ENCODE assay signal across 37 cellular contexts in the genomic region with DNA sequence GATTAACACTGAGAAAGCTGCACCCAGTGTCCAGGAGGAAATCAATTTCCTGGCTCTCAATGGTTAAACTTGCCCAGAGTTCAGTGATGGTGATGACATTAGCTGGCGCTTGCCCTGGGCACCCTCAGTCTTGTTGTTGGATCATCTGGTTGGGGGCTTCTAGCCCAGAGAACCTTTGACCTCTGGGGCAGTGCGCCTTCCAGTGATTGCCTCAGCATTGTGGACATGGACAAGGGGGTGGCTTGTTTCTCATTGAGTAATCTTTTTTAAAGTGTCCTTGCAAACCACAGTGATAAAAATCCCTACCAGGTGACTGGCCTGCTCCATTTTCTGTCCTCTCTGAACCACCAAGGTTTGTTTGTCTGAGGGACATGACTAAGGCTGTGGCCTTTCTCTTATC.
DNase-seq lines count a peak whose midpoint lies in the region; ATAC-seq, FAIRE-seq and TF ChIP-seq lines count a peak whose summit lies in the region.
"Had no signal": no experiment of that assay in that cellular context is flagged by ENCODE, and none has a peak within 500 bp of the region (broad histone marks: within the 10 kb centered on the region; RNA-seq: fewer than 3 reads in every experiment).

No MANE protein-coding gene starts in this region.

- H3K27ac ChIP-seq in HepG2 (ENCODE audit: extremely low read length, insufficient read depth, low read length) (no peak overlapping the region), liver (ENCODE audit: low read depth in 1 of 2, low read length in 2 of 2) (no peak overlapping the region), SK-N-SH (ENCODE audit: low read depth in 2 of 2, low read length in 1 of 2) (no peak overlapping the region)
- H3K27ac ChIP-seq: 22Rv1; A549; BLaER1; BLaER1 treated with 17β-estradiol and CSF1 and Interleukin-3, amounts not matched to agents 10 nM and 100 nM; C4-2B had no signal

- 0 out of 2 replicates have a peak, but pooled peaks cover 7% of the 10 kb centered on the region for H3K36me3 Mint-ChIP-seq in WTC11
- H3K36me3 Mint-ChIP-seq: CD14-positive monocyte; CD4-positive, CD25-positive, alpha-beta regulatory T cell had no signal

- TF ChIP-seq EP300 in HepG2 (IDR thresholded peaks at IDR 0.05; ENCODE audit: low read depth in 2 of 2, low read length in 2 of 2) (0 out of 4 replicates have a peak, but pooled peaks of 1 of the 2 experiments have one; percentile 12), HepG2 (CRISPR knock-in tag; IDR thresholded peaks at IDR 0.05; ENCODE audit: borderline replicate concordance) (no peak), SK-N-SH (IDR thresholded peaks at IDR 0.05; ENCODE audit: borderline replicate concordance in 1 of 2, low read depth in 1 of 2, low read length in 1 of 2) (no peak)

- H3K27me3 ChIP-seq in HepG2 (ENCODE audit: control insufficient read depth in 1 of 2, insufficient read depth in 2 of 2, low read length in 2 of 2) (no peaks in the 10 kb centered on the region), liver (ENCODE audit: control insufficient read depth in 4 of 4, insufficient read depth in 4 of 4, low read length in 3 of 4) (no peaks in the 10 kb centered on the region), SK-N-SH (ENCODE audit: insufficient read depth) (no peaks in the 10 kb centered on the region)
- H3K27me3 ChIP-seq: BE2C; BLaER1; BLaER1 treated with 17β-estradiol and CSF1 and Interleukin-3, amounts not matched to agents 10 nM and 100 nM had no signal

- in situ Hi-C loops in HepG2 (cut with HindIII; ENCODE audit: extremely low pct_ligation_motif_present, low pct_unique_long_range_greater_than_20kb) = no loop called here

- H4K20me1 ChIP-seq in HepG2 (ENCODE audit: insufficient read depth, low read length) = no peaks in the 10 kb centered on the region
- no peaks in the 10 kb centered on the region for H4K20me1 ChIP-seq in SK-N-SH (ENCODE audit: insufficient read depth)
- H4K20me1 ChIP-seq: BLaER1; BLaER1 treated with 17β-estradiol and CSF1 and Interleukin-3, amounts not matched to agents 10 nM and 100 nM had no signal

- peaks cover 9% of the 10 kb centered on the region; the same call in 1 of the 2 replicates for H3K4me1 ChIP-seq in HepG2 (ENCODE audit: insufficient read depth, low read length)
- no peaks in the 10 kb centered on the region for H3K4me1 ChIP-seq in liver (ENCODE audit: control insufficient read depth in 4 of 4, insufficient read depth in 4 of 4, low read length in 3 of 4)
- no peaks in the 10 kb centered on the region for H3K4me1 ChIP-seq in SK-N-SH (ENCODE audit: control insufficient read depth in 1 of 2, insufficient read depth in 2 of 2, low read depth in 1 of 2, low read length in 1 of 2)
- H3K4me1 ChIP-seq: A549; BE2C; BLaER1; BLaER1 treated with 17β-estradiol and CSF1 and Interleukin-3, amounts not matched to agents 10 nM and 100 nM; Caco-2 had no signal

- H3K9ac ChIP-seq in HepG2 (ENCODE audit: insufficient read depth, low read depth, low read length) (no peak overlapping the region), liver (ENCODE audit: low read depth in 1 of 2, low read length in 2 of 2) (no peak overlapping the region), SK-N-SH (no peak overlapping the region)
- H3K9ac ChIP-seq: BLaER1; BLaER1 treated with 17β-estradiol and CSF1 and Interleukin-3, amounts not matched to agents 10 nM and 100 nM had no signal

- no peak for FAIRE-seq in HepG2 (lab: Jason Lieb, UNC)
- FAIRE-seq: A204.1, A549, D721Med had no signal

- no peak overlapping the region for H3K27ac Mint-ChIP-seq in WTC11
- H3K27ac Mint-ChIP-seq: B cell; CD14-positive monocyte; CD4-positive, alpha-beta memory T cell; CD4-positive, alpha-beta T cell; CD4-positive, CD25-positive, alpha-beta regulatory T cell; CD8-positive, alpha-beta memory T cell; CD8-positive, alpha-beta T cell had no signal

- POLR2A ChIA-PET in WTC11 (lab: Charles Lee) = no interaction called here
- POLR2A ChIA-PET in HepG2 (lab: Yijun Ruan, JAX) = no interaction called here
- POLR2A ChIA-PET in SK-N-SH (lab: Yijun Ruan, JAX) = no interaction called here

- DNase-seq in WTC11 (ENCODE audit: low spot score) = no peak
- DNase-seq in left lobe of liver (ENCODE audit: low spot score) = peak; percentile 46
- DNase-seq in HepG2 (ENCODE audit: low spot score) = peak; percentile 41
- DNase-seq in NCI-H146 (lab: John Stamatoyannopoulos, UW) = no peak
- DNase-seq in NOMO-1 (lab: John Stamatoyannopoulos, UW; ENCODE audit: unreplicated experiment in 2 of 2) = no peak
- no peak for DNase-seq in SK-N-SH
- DNase-seq: 8988T; ACHN; AML-193; BE2C; C1 segment of cervical spinal cord; Caco-2; Calu3; CD4-positive, alpha-beta memory T cell; CD4-positive, alpha-beta T cell; CD4-positive, CD25-positive, alpha-beta regulatory T cell; CD8-positive, alpha-beta memory T cell; CD8-positive, alpha-beta T cell; COR-L47; DMS 273 treated with DMSO at 0.1 percent for 48 hours; DMS153; DMS53; DMS79; DMS79 treated with DMSO at 0.1 percent for 48 hours; DND-41; EL had no signal

- H3K4me1 Mint-ChIP-seq in WTC11 = peaks cover 17% of the 10 kb centered on the region
- H3K4me1 Mint-ChIP-seq: B cell, CD14-positive monocyte had no signal

- peaks cover 21% of the 10 kb centered on the region for H3K9me3 Mint-ChIP-seq in WTC11
- H3K9me3 Mint-ChIP-seq: CD8-positive, alpha-beta memory T cell had no signal

- H3K27me3 Mint-ChIP-seq in WTC11 (ENCODE audit: low read depth) = peaks cover 3% of the 10 kb centered on the region; the same call in 1 of the 2 replicates
- H3K27me3 Mint-ChIP-seq: B cell; CD4-positive, alpha-beta memory T cell; CD4-positive, alpha-beta T cell; CD4-positive, CD25-positive, alpha-beta regulatory T cell; CD8-positive, alpha-beta memory T cell had no signal

- no peak for TF ChIP-seq POLR2A in HepG2 (IDR thresholded peaks at IDR 0.05; ENCODE audit: insufficient read depth in 1 of 2, low read depth in 2 of 2, low read length in 2 of 2)

- H3K9me3 ChIP-seq in HepG2 (ENCODE audit: low read length) = no peaks in the 10 kb centered on the region
- no peaks in the 10 kb centered on the region for H3K9me3 ChIP-seq in liver (ENCODE audit: control insufficient read depth in 4 of 4, low read length in 3 of 4)
- H3K9me3 ChIP-seq in SK-N-SH = no peaks in the 10 kb centered on the region
- H3K9me3 ChIP-seq: A549; BE2C; BLaER1; BLaER1 treated with 17β-estradiol and CSF1 and Interleukin-3, amounts not matched to agents 10 nM and 100 nM; Caco-2 had no signal

- H3F3A ChIP-seq in SK-N-SH (replicated peaks; ENCODE audit: insufficient read depth) = no peaks in the 10 kb centered on the region

- no TSS peak for BruUV-seq in HepG2 (replicated peaks; lab: Mats Ljungman, UMichigan)

- WGBS in HepG2 (ENCODE audit: low lambda C conversion rate) = no CpG with 5 or more reads among the region's 2 CpGs
- 37% methylated on average over 2 of the region's 2 CpGs for WGBS in liver
- WGBS in SK-N-SH (ENCODE audit: low lambda C conversion rate) = no CpG with 5 or more reads among the region's 2 CpGs

- TF ChIP-seq CTCF in WTC11 (IDR thresholded peaks at IDR 0.05) (no peak), HepG2 (CRISPR knock-in tag; IDR thresholded peaks at IDR 0.05) (no peak), liver (IDR thresholded peaks at IDR 0.05; ENCODE audit: low read depth, low read length, missing input control) (no peak), SK-N-SH (IDR thresholded peaks at IDR 0.05) (no peak)

- H3K79me2 ChIP-seq in HepG2 (ENCODE audit: insufficient read depth, low read length) = no peaks in the 10 kb centered on the region
- no peaks in the 10 kb centered on the region for H3K79me2 ChIP-seq in SK-N-SH (ENCODE audit: insufficient read depth)

- H3K4me3 Mint-ChIP-seq in WTC11 = no peak overlapping the region
- H3K4me3 Mint-ChIP-seq: B cell; CD14-positive monocyte; CD4-positive, alpha-beta memory T cell; CD4-positive, alpha-beta T cell; CD4-positive, CD25-positive, alpha-beta regulatory T cell; CD8-positive, alpha-beta memory T cell; CD8-positive, alpha-beta T cell had no signal

- ATAC-seq in WTC11 = no peak
- ATAC-seq in left lobe of liver = no peak
- ATAC-seq in HepG2 = no peak
- no peak for ATAC-seq in GM21717 (IDR thresholded peaks at IDR 0.05; ENCODE audit: unreplicated experiment)
- ATAC-seq: A549; CD8-positive, alpha-beta T cell had no signal

- intact Hi-C loops in HepG2 (cut with micrococcal nuclease; ENCODE audit: unreplicated experiment) = no loop called here

- H2AFZ ChIP-seq in HepG2 (ENCODE audit: low read length) = no peak overlapping the region
- H2AFZ ChIP-seq in SK-N-SH (ENCODE audit: low read depth) = no peak overlapping the region

- no peaks in the 10 kb centered on the region for H3K9me2 ChIP-seq in SK-N-SH

- H3K36me3 ChIP-seq in HepG2 (replicated peaks in 1 of 2; ENCODE audit: control insufficient read depth in 1 of 2, insufficient read depth in 2 of 2, low read length in 2 of 2) = no peaks in the 10 kb centered on the region
- no peaks in the 10 kb centered on the region for H3K36me3 ChIP-seq in liver (ENCODE audit: control insufficient read depth in 4 of 4, insufficient read depth in 3 of 4, low read depth in 1 of 4, low read length in 3 of 4)
- H3K36me3 ChIP-seq in SK-N-SH (replicated peaks in 1 of 2; ENCODE audit: control insufficient read depth in 1 of 2, insufficient read depth in 2 of 2, low read length in 1 of 2) = no peaks in the 10 kb centered on the region
- H3K36me3 ChIP-seq: BE2C; BLaER1; BLaER1 treated with 17β-estradiol and CSF1 and Interleukin-3, amounts not matched to agents 10 nM and 100 nM had no signal

- H3K4me2 ChIP-seq in HepG2 (ENCODE audit: low read depth, low read length) (0 out of 2 replicates have a peak overlapping the region, but pooled peaks have one; percentile 12), SK-N-SH (no peak overlapping the region)
- H3K4me2 ChIP-seq: A549; BLaER1; BLaER1 treated with 17β-estradiol and CSF1 and Interleukin-3, amounts not matched to agents 10 nM and 100 nM had no signal

- CTCF ChIA-PET in WTC11 (lab: Charles Lee) = no interaction called here
- CTCF ChIA-PET in HepG2 (lab: Yijun Ruan, JAX; ENCODE audit: low intra/inter-chr PET ratio, low total read pairs) = no interaction called here
- CTCF ChIA-PET in SK-N-SH (lab: Yijun Ruan, JAX) = no interaction called here

- H3K4me3 ChIP-seq in HepG2 (replicated peaks in 1 of 3; ENCODE audit: insufficient read depth in 1 of 3, low read depth in 2 of 3, low read length in 3 of 3) = no peak overlapping the region
- H3K4me3 ChIP-seq in liver (ENCODE audit: low read depth in 1 of 3, low read length in 3 of 3) = no peak overlapping the region
- H3K4me3 ChIP-seq in SK-N-SH (ENCODE audit: low read depth in 2 of 2, low read length in 1 of 2) = no peak overlapping the region
- H3K4me3 ChIP-seq: A549; BLaER1; BLaER1 treated with 17β-estradiol and CSF1 and Interleukin-3, amounts not matched to agents 10 nM and 100 nM had no signal

- TF ChIP-seq RAD21 in HepG2 (CRISPR knock-in tag; IDR thresholded peaks at IDR 0.05) (no peak), liver (IDR thresholded peaks at IDR 0.05) (no peak), SK-N-SH (IDR thresholded peaks at IDR 0.05; ENCODE audit: low read length) (no peak)

TF ChIP-seq in WTC11, 78 proteins besides CTCF, POLR2A, EP300 and RAD21 (continues in another document):
- no peak for TF ChIP-seq ZNF219 (CRISPR knock-in tag; IDR thresholded peaks at IDR 0.05; ENCODE audit: borderline replicate concordance)

TF ChIP-seq in HepG2, 621 proteins besides CTCF, POLR2A, EP300 and RAD21 (continues in another document):
- TF ChIP-seq ZNF143 (CRISPR knock-in tag; IDR thresholded peaks at IDR 0.05) = no peak

TF ChIP-seq in liver, 16 proteins besides CTCF, POLR2A, EP300 and RAD21 (continues in another document):
- no peak for TF ChIP-seq FOXA2 (IDR thresholded peaks at IDR 0.05)

Comparison
In these comparisons a context has a peak if more than half of its experiments do, and no peak if none do; other contexts are left out.
1. DNase-seq: peak in left lobe of liver (single experiment) and HepG2 (single experiment); none in WTC11 (single experiment), NCI-H146 (single experiment), NOMO-1 (0 of 2) and SK-N-SH (single experiment).